9 cellular contexts compared by ENCODE assay signal in the genomic region with DNA sequence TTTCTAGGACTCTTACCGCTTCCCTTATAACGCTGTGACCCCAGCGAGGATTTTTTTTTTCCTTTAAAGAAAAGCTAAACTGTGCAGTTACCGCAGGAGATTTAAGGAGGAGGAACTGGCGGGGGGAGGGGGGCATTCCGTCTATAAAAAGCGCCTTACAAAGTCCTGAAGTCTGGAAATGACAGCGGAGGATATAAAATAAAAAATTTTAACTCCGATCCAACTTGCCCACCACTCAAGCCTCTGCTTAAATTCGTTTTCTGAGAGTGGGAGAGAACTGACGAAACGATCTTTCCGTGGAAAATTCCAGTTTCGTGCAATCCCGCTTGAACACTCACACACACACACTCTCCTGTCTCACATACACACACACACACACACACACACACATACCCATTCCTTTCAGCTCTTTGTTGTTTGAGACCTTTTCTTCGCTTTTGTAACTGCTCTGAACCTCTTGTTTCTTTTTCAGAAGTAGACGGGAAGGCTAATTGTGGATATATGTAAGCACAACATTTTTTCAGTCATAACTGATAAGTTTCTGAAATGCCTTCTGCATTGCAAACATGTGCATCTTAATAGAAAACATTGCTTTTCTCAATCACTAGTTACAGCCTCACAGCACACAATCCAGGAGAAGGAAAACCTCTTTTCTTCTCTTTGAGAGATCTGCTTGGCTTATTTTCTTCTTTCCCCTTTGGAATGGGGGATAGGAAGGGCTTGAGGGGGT. TPM values are rescaled to one million over a fixed set of nuclear protein-coding genes. Genes with fewer than 3 reads are reported as not detected.
DNase-seq lines count a peak whose midpoint lies in the region; TF ChIP-seq lines count a peak whose summit lies in the region.
"Had no signal": no experiment of that assay in that cellular context is flagged by ENCODE, and none has a peak within 500 bp of the region (broad histone marks: within the 10 kb centered on the region; RNA-seq: fewer than 3 reads in every experiment).

No MANE protein-coding gene starts in this region.

- peaks cover 12% of the 10 kb centered on the region for H3K4me1 Mint-ChIP-seq in progenitor cell of endocrine pancreas (ENCODE audit: low read depth)
- H3K4me1 Mint-ChIP-seq in Calu3 (ENCODE audit: low read depth, unreplicated experiment) = no peaks in the 10 kb centered on the region

- TF ChIP-seq POLR2A in Peyer's patch (IDR thresholded peaks at IDR 0.05) = no peak

- H3K36me3 ChIP-seq in Peyer's patch = no peaks in the 10 kb centered on the region

- H3K4me1 ChIP-seq in Peyer's patch = peaks cover 0 to 6% (median 3%) of the 10 kb centered on the region in 4 donors

- CTCF ChIA-PET in Calu3 (lab: Charles Lee) = interaction anchor here (0.6 kb wide), 1 partner anchor 23 kb away, joined by 3 read pairs; no protein-coding TSS in a partner anchor

- H3K4me3 ChIP-seq in Peyer's patch = peak overlapping the region in 3 of 4 donors; percentile 37 to 52 (median 48)

- H3K27me3 Mint-ChIP-seq in progenitor cell of endocrine pancreas (peaks cover 90% of the 10 kb centered on the region), Calu3 (ENCODE audit: unreplicated experiment) (peaks cover 71% of the 10 kb centered on the region)

- H3K27ac ChIP-seq in Peyer's patch = peak overlapping the region in 3 of 4 donors; percentile 9 to 79 (median 76)

- H3K27ac Mint-ChIP-seq in progenitor cell of endocrine pancreas = peak overlapping the region; percentile 1
- no peak overlapping the region for H3K27ac Mint-ChIP-seq in Calu3 (ENCODE audit: unreplicated experiment)

- no peaks in the 10 kb centered on the region for H3K36me3 Mint-ChIP-seq in progenitor cell of endocrine pancreas (ENCODE audit: insufficient read depth)
- H3K36me3 Mint-ChIP-seq in Calu3 (ENCODE audit: insufficient read depth, unreplicated experiment) = no peaks in the 10 kb centered on the region

- peaks cover 0 to 20% of the 10 kb centered on the region in 2 donors for H3K27me3 ChIP-seq in Peyer's patch

- H3K9me3 ChIP-seq in Peyer's patch = peaks cover 0 to 7% (median 0%) of the 10 kb centered on the region in 4 donors

- in situ Hi-C loops in KBM-7 (cut with MboI; ENCODE audit: low pct_unique_long_range_greater_than_20kb, low sequenced_read_pairs) = no loop called here

- no peak overlapping the region for H3K4me3 Mint-ChIP-seq in progenitor cell of endocrine pancreas (ENCODE audit: low read depth)
- H3K4me3 Mint-ChIP-seq in Calu3 (ENCODE audit: low read depth, unreplicated experiment) = no peak overlapping the region

- DNase-seq in DMS114 treated with DMSO at 0.1 percent for 48 hours (lab: John Stamatoyannopoulos, UW; ENCODE audit: unreplicated experiment) (peak; percentile 9), Peyer's patch (no peak), fibroblast of gingiva (ENCODE audit: low read depth) (peak; percentile 53), progenitor cell of endocrine pancreas (ENCODE audit: low spot score, unreplicated experiment) (no peak), NCI-H226 (no peak), KBM-7 (no peak), Calu3 (no peak), NCI-H2029 (lab: John Stamatoyannopoulos, UW) (no peak)

- no TSS peak for BruUV-seq in Calu3 (replicated peaks; lab: Mats Ljungman, UMichigan)

- H3K9me3 Mint-ChIP-seq in progenitor cell of endocrine pancreas (ENCODE audit: low read depth) = no peaks in the 10 kb centered on the region
- no peaks in the 10 kb centered on the region for H3K9me3 Mint-ChIP-seq in Calu3 (ENCODE audit: low read depth, unreplicated experiment)

- TF ChIP-seq CTCF in Peyer's patch (IDR thresholded peaks at IDR 0.05) (no peak), progenitor cell of endocrine pancreas (IDR thresholded peaks at IDR 0.05; ENCODE audit: unreplicated experiment) (no peak), Calu3 (IDR thresholded peaks at IDR 0.05; ENCODE audit: unreplicated experiment) (no peak)

- intact Hi-C loops in Calu3 (cut with micrococcal nuclease; ENCODE audit: unreplicated experiment) = no loop called here

RNA-seq across cellular contexts. Expression of a gene that starts 0.7 kb away (rescaled TPM):
- 10 to 100 TPM in 2 of 4 donors, 1 to 10 TPM in 2; 3.0 to 15.7 (median 7.4) TPM for total RNA-seq in Peyer's patch
- 0.10 TPM in 1 of 2 replicates, not detected in the other for total RNA-seq in progenitor cell of endocrine pancreas
- not detected in 2 replicates for total RNA-seq in Calu3 (2022)
- total RNA-seq: kidney epithelial cell had no signal

Comparison
In these comparisons a context has a peak if more than half of its experiments do, and no peak if none do; other contexts are left out.
1. DNase-seq: peak in DMS114 treated with DMSO at 0.1 percent for 48 hours (single experiment) and fibroblast of gingiva (single experiment); none in Peyer's patch (0 of 3), progenitor cell of endocrine pancreas (single experiment), NCI-H226 (single experiment), KBM-7 (single experiment), Calu3 (single experiment) and NCI-H2029 (single experiment).